ENCODE assay signal across 9 cellular contexts in genomic region chr5:132260714-132261615, GRCh38. TPM values are rescaled to one million over a fixed set of nuclear protein-coding genes. Genes with fewer than 3 reads are reported as not detected.
A peak's percentile ranks its signal among the peaks of the same experiment; 100 is the strongest.
DNase-seq lines count a peak whose midpoint lies in the region; ATAC-seq and TF ChIP-seq lines count a peak whose summit lies in the region.
"Had no signal": no experiment of that assay in that cellular context is flagged by ENCODE, and none has a peak within 500 bp of the region (broad histone marks: within the 10 kb centered on the region; RNA-seq: fewer than 3 reads in every experiment).

No MANE protein-coding gene starts in this region.

- no peak for TF ChIP-seq POLR2A in esophagus squamous epithelium (IDR thresholded peaks at IDR 0.05)

- H3K4me3 Mint-ChIP-seq in activated CD4-positive, alpha-beta T cell treated with anti-CD3 and anti-CD28 coated beads, Interleukin-2, amount 10 ng/mL, durations not matched to agents 24 days and 14 days: peak overlapping the region; percentile 42

- DNase-seq in D341Med (ENCODE audit: low spot score): peak; percentile 5
- DNase-seq in activated CD4-positive, alpha-beta T cell treated with anti-CD3 and anti-CD28 coated beads, Interleukin-2, amount 10 ng/mL, durations not matched to agents 24 days and 14 days: no peak
- DNase-seq in esophagus squamous epithelium (lab: John Stamatoyannopoulos, UW): no peak
- peak; percentile 83 for DNase-seq in putamen (ENCODE audit: low spot score)
- DNase-seq in NCI-H524 treated with DMSO at 0.1 percent for 48 hours (lab: John Stamatoyannopoulos, UW): no peak
- DNase-seq in NCI-H526 treated with DMSO at 0.1 percent for 48 hours (lab: John Stamatoyannopoulos, UW): no peak
- DNase-seq in UCSD-AML1 (lab: John Stamatoyannopoulos, UW; ENCODE audit: unreplicated experiment): no peak

- no peaks in the 10 kb centered on the region for H3K9me3 Mint-ChIP-seq in activated CD4-positive, alpha-beta T cell treated with anti-CD3 and anti-CD28 coated beads, Interleukin-2, amount 10 ng/mL, durations not matched to agents 24 days and 14 days

- H3K27ac ChIP-seq in esophagus squamous epithelium: peak overlapping the region; percentile 88 to 97 (median 94)
- H3K27ac ChIP-seq: HL-60 had no signal

- peak; percentile 67 for ATAC-seq in HG02763 (IDR thresholded peaks at IDR 0.05; ENCODE audit: unreplicated experiment)

- H3K4me1 ChIP-seq in esophagus squamous epithelium: peaks cover 64 to 96% (median 67%) of the 10 kb centered on the region in 3 donors

- H3K27me3 ChIP-seq in esophagus squamous epithelium: peaks cover 0 to 3% (median 0%) of the 10 kb centered on the region in 4 donors

- no peaks in the 10 kb centered on the region for H3K36me3 Mint-ChIP-seq in activated CD4-positive, alpha-beta T cell treated with anti-CD3 and anti-CD28 coated beads, Interleukin-2, amount 10 ng/mL, durations not matched to agents 24 days and 14 days (ENCODE audit: low read depth)

- H3K36me3 ChIP-seq in esophagus squamous epithelium: peaks cover 0 to 47% (median 0%) of the 10 kb centered on the region in 3 donors

- WGBS in esophagus squamous epithelium, 2 donors: 12 to 18% methylated on average over 2 to 3 of the region's 6 CpGs

- TF ChIP-seq CTCF in esophagus squamous epithelium (IDR thresholded peaks at IDR 0.05): no peak

- peak overlapping the region; percentile 30 for H3K27ac Mint-ChIP-seq in activated CD4-positive, alpha-beta T cell treated with anti-CD3 and anti-CD28 coated beads, Interleukin-2, amount 10 ng/mL, durations not matched to agents 24 days and 14 days

- no peak overlapping the region for H3K4me3 ChIP-seq in esophagus squamous epithelium

- peaks cover 15% of the 10 kb centered on the region for H3K27me3 Mint-ChIP-seq in activated CD4-positive, alpha-beta T cell treated with anti-CD3 and anti-CD28 coated beads, Interleukin-2, amount 10 ng/mL, durations not matched to agents 24 days and 14 days

- H3K9me3 ChIP-seq in esophagus squamous epithelium: no peaks in the 10 kb centered on the region

- peaks cover 44% of the 10 kb centered on the region for H3K4me1 Mint-ChIP-seq in activated CD4-positive, alpha-beta T cell treated with anti-CD3 and anti-CD28 coated beads, Interleukin-2, amount 10 ng/mL, durations not matched to agents 24 days and 14 days

- intact Hi-C loops in activated CD4-positive, alpha-beta T cell treated with anti-CD3 and anti-CD28 coated beads, Interleukin-2, amount 10 ng/mL, durations not matched to agents 24 days and 14 days (cut with micrococcal nuclease): loop anchor here (2.0 kb wide), 1 partner anchor 34 kb away; the partner anchor contains the start of gene SLC22A4
- intact Hi-C loops in esophagus squamous epithelium (cut with DNase I): no loop called here

RNA-seq across cellular contexts. Expression of gene PDLIM4, which starts 3.5 kb away (rescaled TPM):
- 0.72 and 0.78 TPM in 2 replicates for total RNA-seq in activated CD4-positive, alpha-beta T cell treated with anti-CD3 and anti-CD28 coated beads, Interleukin-2, amount 10 ng/mL, durations not matched to agents 24 days and 14 days
- 10 to 100 TPM; 16.5 to 79.2 (median 47.7) TPM for total RNA-seq in esophagus squamous epithelium

RNA-seq across cellular contexts. Expression of gene SLC22A4, which starts 33.2 kb away (rescaled TPM):
- total RNA-seq in activated CD4-positive, alpha-beta T cell treated with anti-CD3 and anti-CD28 coated beads, Interleukin-2, amount 10 ng/mL, durations not matched to agents 24 days and 14 days: 1.1 and 2.1 TPM in 2 replicates
- under 1 TPM in 3 of 4 donors, not detected in 1; 0.11 to 0.79 (median 0.38) TPM for total RNA-seq in esophagus squamous epithelium

RNA-seq across cellular contexts. Expression of gene P4HA2, which starts 33.3 kb away (rescaled TPM):
- total RNA-seq in activated CD4-positive, alpha-beta T cell treated with anti-CD3 and anti-CD28 coated beads, Interleukin-2, amount 10 ng/mL, durations not matched to agents 24 days and 14 days: 45.5 and 49.5 TPM in 2 replicates
- total RNA-seq in esophagus squamous epithelium: 10 to 100 TPM; 14.7 to 22.2 (median 16.7) TPM

Comparison
In these comparisons a context has a peak if more than half of its experiments do, and no peak if none do; other contexts are left out.
1. DNase-seq: peak in D341Med (single experiment) and putamen (single experiment); none in activated CD4-positive, alpha-beta T cell treated with anti-CD3 and anti-CD28 coated beads, Interleukin-2, amount 10 ng/mL, durations not matched to agents 24 days and 14 days (single experiment), esophagus squamous epithelium (single experiment), NCI-H524 treated with DMSO at 0.1 percent for 48 hours (single experiment), NCI-H526 treated with DMSO at 0.1 percent for 48 hours (single experiment) and UCSD-AML1 (single experiment).